ENCODE assay signal across 11 cellular contexts in genomic region chr15:100170280-100170654, GRCh38.
DNase-seq lines count a peak whose midpoint lies in the region; ATAC-seq, FAIRE-seq and TF ChIP-seq lines count a peak whose summit lies in the region.
"Had no signal": no experiment of that assay in that cellular context is flagged by ENCODE, and none has a peak within 500 bp of the region (broad histone marks: within the 10 kb centered on the region; RNA-seq: fewer than 3 reads in every experiment).

No MANE protein-coding gene starts in this region.

- no peak overlapping the region for H2AFZ ChIP-seq in trophoblast cell (ENCODE audit: insufficient read depth, low read length, poor library complexity)

- H3K4me2 ChIP-seq in trophoblast cell (ENCODE audit: low read length): no peak overlapping the region

- peaks cover 1% of the 10 kb centered on the region for H3K9me3 ChIP-seq in small intestine (ENCODE audit: control insufficient read depth, low read depth)
- peaks cover 24% of the 10 kb centered on the region for H3K9me3 ChIP-seq in trophoblast cell (ENCODE audit: insufficient read depth, low read depth, low read length)

- H3K4ac ChIP-seq in trophoblast cell (ENCODE audit: low read depth, low read length): no peak overlapping the region

- H3K4me3 ChIP-seq in small intestine (ENCODE audit: low read depth in 1 of 2, low read length in 2 of 2) (no peak overlapping the region), lower leg skin (ENCODE audit: low read depth, poor library complexity, severe bottlenecking) (no peak overlapping the region), trophoblast cell (ENCODE audit: low read depth, low read length) (no peak overlapping the region)
- H3K4me3 ChIP-seq: left ventricle myocardium inferior, transverse colon had no signal

- WGBS in small intestine, 3 donors: 72 to 87% (median 76%) methylated on average over 6 of the region's 6 CpGs
- 87 to 91% methylated on average over 6 of the region's 6 CpGs for WGBS in lower leg skin, 2 donors
- no CpG with 5 or more reads among the region's 6 CpGs for WGBS in trophoblast cell (ENCODE audit: extremely low coverage, insufficient coverage, insufficient read length)

- H2BK120ac ChIP-seq in trophoblast cell (ENCODE audit: insufficient read depth, low read length, poor library complexity): no peak overlapping the region

- intact Hi-C loops in lower leg skin (cut with DNase I; ENCODE audit: low total_unique reads): no loop called here

- H3K14ac ChIP-seq in trophoblast cell (ENCODE audit: low read length): no peak overlapping the region

- TF ChIP-seq POLR2A in lower leg skin (IDR thresholded peaks at IDR 0.05): no peak

- H4K91ac ChIP-seq in trophoblast cell (ENCODE audit: low read depth, low read length): no peak overlapping the region

- no peak for TF ChIP-seq CTCF in lower leg skin (IDR thresholded peaks at IDR 0.05)

- H3K79me1 ChIP-seq in trophoblast cell (ENCODE audit: low read length): no peaks in the 10 kb centered on the region

- H2BK5ac ChIP-seq in trophoblast cell (ENCODE audit: low read depth, low read length, poor library complexity): no peak overlapping the region

- ATAC-seq in GM19023 (IDR thresholded peaks at IDR 0.05; ENCODE audit: unreplicated experiment) (peak; percentile 97), GM21737 (IDR thresholded peaks at IDR 0.05; ENCODE audit: unreplicated experiment) (peak; percentile 83), HG03460 (IDR thresholded peaks at IDR 0.05; ENCODE audit: unreplicated experiment) (peak; percentile 84)
- no peak for ATAC-seq in activated CD4-positive, CD25-positive, alpha-beta regulatory T cell treated with anti-CD3 and anti-CD28 coated beads, Interleukin-2, amount 50 U/mL, for 24 hours
- ATAC-seq: right cardiac atrium had no signal

- H3K27me3 ChIP-seq in small intestine (ENCODE audit: control insufficient read depth in 2 of 2, insufficient read depth in 2 of 2, low read length in 2 of 2) (no peaks in the 10 kb centered on the region), trophoblast cell (ENCODE audit: insufficient read depth, low read length) (no peaks in the 10 kb centered on the region)
- H3K27me3 ChIP-seq: transverse colon had no signal

- no peaks in the 10 kb centered on the region for H3K79me2 ChIP-seq in trophoblast cell (ENCODE audit: control insufficient read depth, insufficient read depth, low read length, poor library complexity)

- no peak overlapping the region for H3K9ac ChIP-seq in trophoblast cell (ENCODE audit: low read length)

- H2AK5ac ChIP-seq in trophoblast cell (ENCODE audit: low read length): no peak overlapping the region

- H2BK12ac ChIP-seq in trophoblast cell (ENCODE audit: low read length): no peak overlapping the region

- DNase-seq in small intestine: peak; percentile 2
- no peak for DNase-seq in lower leg skin (ENCODE audit: low spot score in 2 of 2)
- no peak for DNase-seq in trophoblast cell
- no peak for DNase-seq in NCI-H524 treated with DMSO at 0.1 percent for 48 hours (lab: John Stamatoyannopoulos, UW)
- DNase-seq: left ventricle myocardium inferior, right cardiac atrium, transverse colon had no signal

- peaks cover 0 to 2% of the 10 kb centered on the region in 2 donors for H3K4me1 ChIP-seq in small intestine (ENCODE audit: control insufficient read depth in 2 of 2, insufficient read depth in 1 of 2, low read depth in 1 of 2, low read length in 1 of 2)
- no peaks in the 10 kb centered on the region for H3K4me1 ChIP-seq in trophoblast cell (ENCODE audit: control insufficient read depth in 1 of 2, insufficient read depth in 2 of 2, low read length in 2 of 2)

- H3K27ac ChIP-seq in small intestine (ENCODE audit: low read depth in 1 of 2, low read length in 1 of 2): no peak overlapping the region
- H3K27ac ChIP-seq in trophoblast cell (ENCODE audit: low read depth, low read length): no peak overlapping the region
- H3K27ac ChIP-seq: left ventricle myocardium inferior had no signal

- H3K23ac ChIP-seq in trophoblast cell (ENCODE audit: low read length): no peak overlapping the region

- H3K36me3 ChIP-seq in small intestine (ENCODE audit: control insufficient read depth in 2 of 2, insufficient read depth in 2 of 2, low read length in 2 of 2): no peaks in the 10 kb centered on the region
- no peaks in the 10 kb centered on the region for H3K36me3 ChIP-seq in trophoblast cell (ENCODE audit: control insufficient read depth in 1 of 2, insufficient read depth in 2 of 2, low read length in 2 of 2)
- H3K36me3 ChIP-seq: left ventricle myocardium inferior, transverse colon had no signal

- no peak overlapping the region for H4K8ac ChIP-seq in trophoblast cell (ENCODE audit: low read depth, low read length)

- H4K12ac ChIP-seq in trophoblast cell (ENCODE audit: low read depth, low read length): no peak overlapping the region

- FAIRE-seq in small intestine (lab: Jason Lieb, UNC): no peak

- no peak overlapping the region for H3K18ac ChIP-seq in trophoblast cell (ENCODE audit: low read length)

Comparison
In these comparisons a context has a peak if more than half of its experiments do, and no peak if none do; other contexts are left out.
1. ATAC-seq: peak in GM19023 (single experiment), GM21737 (single experiment) and HG03460 (single experiment); none in activated CD4-positive, CD25-positive, alpha-beta regulatory T cell treated with anti-CD3 and anti-CD28 coated beads, Interleukin-2, amount 50 U/mL, for 24 hours (0 of 2).